8 cellular contexts compared by ENCODE assay signal in genomic region chr1:212749924-212750535, GRCh38. TPM values are rescaled to one million over a fixed set of nuclear protein-coding genes. Genes with fewer than 3 reads are reported as not detected.
DNase-seq lines count a peak whose midpoint lies in the region; ATAC-seq lines count a peak whose summit lies in the region.

No MANE protein-coding gene starts in this region.

- no peak for ATAC-seq in effector memory CD8-positive, alpha-beta T cell (replicated peaks)
- ATAC-seq in GM21528 (IDR thresholded peaks at IDR 0.05; ENCODE audit: low FRiP score, unreplicated experiment): no peak

- H3K36me3 Mint-ChIP-seq in effector memory CD8-positive, alpha-beta T cell (ENCODE audit: insufficient read depth): no peaks in the 10 kb centered on the region

- H3K4me3 Mint-ChIP-seq in effector memory CD8-positive, alpha-beta T cell: no peak overlapping the region

- H3K27me3 Mint-ChIP-seq in effector memory CD8-positive, alpha-beta T cell: no peaks in the 10 kb centered on the region

- H3K9me3 Mint-ChIP-seq in effector memory CD8-positive, alpha-beta T cell: no peaks in the 10 kb centered on the region

- H3K27ac Mint-ChIP-seq in effector memory CD8-positive, alpha-beta T cell: peak overlapping the region; percentile 4 to 47

- DNase-seq in activated CD4-positive, alpha-beta T cell treated with anti-CD3 and anti-CD28 coated beads for 4 hours: peak; percentile 12 to 18
- DNase-seq in activated CD4-positive, alpha-beta T cell treated with anti-CD3 and anti-CD28 coated beads for 48 hours: no peak
- DNase-seq in KBM-7 (peak; percentile 49), RPMI7951 (ENCODE audit: low read depth) (peak; percentile 65), midbrain (lab: John Stamatoyannopoulos, UW) (peak; percentile 60), mucosa of gallbladder (ENCODE audit: low spot score) (no peak)
- DNase-seq in effector memory CD8-positive, alpha-beta T cell: peak in 1 of 3 experiments; percentile 9

- in situ Hi-C loops in KBM-7 (cut with MboI; ENCODE audit: low pct_unique_long_range_greater_than_20kb, low sequenced_read_pairs): no loop called here

- H3K4me1 Mint-ChIP-seq in effector memory CD8-positive, alpha-beta T cell (ENCODE audit: low read depth in 2 of 2): peaks cover 18 to 25% of the 10 kb centered on the region in 2 donors

RNA-seq across cellular contexts. Expression of gene NSL1, which starts 41.5 kb away (rescaled TPM):
- total RNA-seq in RPMI7951 (2014; rRNA removed; shearing (Covaris generic)): 53.7 and 64.5 TPM in 2 replicates
- total RNA-seq in mucosa of gallbladder: 29.7 TPM

RNA-seq across cellular contexts. Expression of gene TATDN3, which starts 41.7 kb away (rescaled TPM):
- total RNA-seq in RPMI7951 (2014; rRNA removed; shearing (Covaris generic)): 12.5 and 13.6 TPM in 2 replicates
- 10.1 TPM for total RNA-seq in mucosa of gallbladder

RNA-seq across cellular contexts. Expression of gene BATF3, which starts 50.4 kb away (rescaled TPM):
- total RNA-seq in RPMI7951 (2014; rRNA removed; shearing (Covaris generic)): 0.60 and 0.88 TPM in 2 replicates
- 4.2 TPM for total RNA-seq in mucosa of gallbladder

Comparison
In these comparisons a context has a peak if more than half of its experiments do, and no peak if none do; other contexts are left out.
1. DNase-seq: peak in activated CD4-positive, alpha-beta T cell treated with anti-CD3 and anti-CD28 coated beads for 4 hours (2 of 2), KBM-7 (single experiment), RPMI7951 (single experiment) and midbrain (single experiment); none in activated CD4-positive, alpha-beta T cell treated with anti-CD3 and anti-CD28 coated beads for 48 hours (single experiment) and mucosa of gallbladder (single experiment).